1 cellular context compared by ENCODE assay signal in the genomic region with DNA sequence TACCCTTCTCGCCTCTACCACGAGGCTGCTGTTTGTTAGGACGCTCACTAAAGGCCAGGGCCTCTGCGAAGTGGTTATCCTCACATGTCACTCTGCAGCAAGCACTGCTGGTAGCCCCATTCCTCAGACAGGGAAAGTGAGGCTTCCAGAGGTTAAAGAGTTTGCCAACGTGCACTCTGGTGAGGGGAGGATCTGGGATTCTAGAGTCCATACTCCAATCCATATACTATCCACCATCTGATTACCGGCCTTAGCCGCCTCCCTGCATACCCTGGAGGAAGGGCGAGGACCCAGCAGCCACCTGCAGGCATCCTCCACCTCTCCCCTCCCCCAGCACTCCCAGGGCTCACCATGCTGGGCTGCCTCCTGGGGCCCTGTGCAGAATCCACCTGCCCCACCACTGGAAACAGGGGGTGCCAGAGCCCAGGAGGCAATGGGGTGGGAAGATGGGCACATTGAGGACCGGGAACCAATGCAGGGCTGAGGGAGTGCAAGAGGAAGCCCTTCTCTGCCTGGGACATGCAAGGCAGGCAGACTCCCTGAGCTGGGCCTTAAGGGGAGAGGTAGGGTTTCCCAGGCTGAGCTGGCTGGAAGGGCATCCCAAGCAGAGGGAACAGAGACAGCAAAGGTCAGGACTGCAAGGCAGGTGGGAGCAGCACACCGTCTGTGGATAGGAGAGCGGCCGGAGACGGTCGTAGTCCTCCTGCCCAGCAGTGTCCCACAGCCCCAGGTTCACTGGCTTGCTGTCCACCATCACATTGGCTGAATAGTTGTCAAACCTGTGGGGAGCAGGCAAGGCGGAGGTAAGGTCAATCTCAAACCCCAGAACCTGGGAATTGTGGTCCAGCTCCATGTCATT.
A peak's percentile ranks its signal among the peaks of the same experiment; 100 is the strongest.
TF ChIP-seq lines count a peak whose summit lies in the region.

No MANE protein-coding gene starts in this region.

TF ChIP-seq in GM12878, 131 proteins besides CTCF, POLR2A, EP300 and RAD21:
- TF ChIP-seq ZSCAN29 (IDR thresholded peaks at IDR 0.05) (no peak), HDGF (IDR thresholded peaks at IDR 0.05) (peak; percentile 41; the same call in 1 of the 2 replicates), NR2F1 (conservative IDR thresholded peaks at IDR 0.05) (no peak)
